25 cellular contexts compared by ENCODE assay signal in genomic region chr6:52617087-52617486, GRCh38. TPM values are rescaled to one million over a fixed set of nuclear protein-coding genes. Genes with fewer than 3 reads are reported as not detected.
DNase-seq lines count a peak whose midpoint lies in the region; ATAC-seq and TF ChIP-seq lines count a peak whose summit lies in the region.
"Had no signal": no experiment of that assay in that cellular context is flagged by ENCODE, and none has a peak within 500 bp of the region (broad histone marks: within the 10 kb centered on the region; RNA-seq: fewer than 3 reads in every experiment).

No MANE protein-coding gene starts in this region.

- H4K20me1 ChIP-seq in Karpas-422 (ENCODE audit: insufficient read depth, low read depth, low read length): no peaks in the 10 kb centered on the region

- H3K9me2 ChIP-seq in Karpas-422 (replicated peaks; ENCODE audit: insufficient read depth, low read length): no peaks in the 10 kb centered on the region

- TF ChIP-seq CTCF in astrocyte of the spinal cord (IDR thresholded peaks at IDR 0.05; ENCODE audit: low read depth, low read length) (no peak), mucosa of descending colon (IDR thresholded peaks at IDR 0.05) (no peak)

- H3K27me3 ChIP-seq in ACC112 (ENCODE audit: insufficient read depth, low read length): no peaks in the 10 kb centered on the region
- no peaks in the 10 kb centered on the region for H3K27me3 ChIP-seq in MG63
- H3K27me3 ChIP-seq in Karpas-422 (ENCODE audit: low read length): no peaks in the 10 kb centered on the region
- H3K27me3 ChIP-seq: esophagus squamous epithelium, gastroesophageal sphincter, sigmoid colon had no signal

- no peaks in the 10 kb centered on the region for H3K79me2 ChIP-seq in ACC112 (ENCODE audit: control insufficient read depth, insufficient read depth, low read length, unreplicated experiment)
- H3K79me2 ChIP-seq in Karpas-422 (ENCODE audit: low read length): no peaks in the 10 kb centered on the region

- H3K4me2 ChIP-seq in Karpas-422 (ENCODE audit: low read depth, low read length, poor library complexity, severe bottlenecking): no peak overlapping the region

- no peak overlapping the region for H3K9ac ChIP-seq in Karpas-422 (ENCODE audit: low read length)

- in situ Hi-C loops in astrocyte of the spinal cord (cut with HindIII; ENCODE audit: low sequenced_read_pairs): no loop called here

- intact Hi-C loops in mucosa of descending colon (cut with DNase I, micrococcal nuclease): no loop called here

- H2AFZ ChIP-seq in ACC112 (ENCODE audit: low read length, unreplicated experiment): peak overlapping the region; percentile 65
- H2AFZ ChIP-seq in Karpas-422 (ENCODE audit: low read length): no peak overlapping the region

- ATAC-seq in mucosa of descending colon: peak; percentile 74
- no peak for ATAC-seq in GM19463 (IDR thresholded peaks at IDR 0.05; ENCODE audit: unreplicated experiment)
- ATAC-seq in GM21526 (IDR thresholded peaks at IDR 0.05; ENCODE audit: low FRiP score, unreplicated experiment): no peak
- ATAC-seq: gastroesophageal sphincter had no signal

- H3K9me3 ChIP-seq in MG63: no peaks in the 10 kb centered on the region
- H3K9me3 ChIP-seq in mucosa of descending colon: no peaks in the 10 kb centered on the region
- no peaks in the 10 kb centered on the region for H3K9me3 ChIP-seq in Karpas-422 (ENCODE audit: low read length)
- H3K9me3 ChIP-seq: esophagus squamous epithelium, gastroesophageal sphincter, sigmoid colon had no signal

- H3K36me3 ChIP-seq in ACC112 (ENCODE audit: insufficient read depth, low read length) (no peaks in the 10 kb centered on the region), MG63 (no peaks in the 10 kb centered on the region), mucosa of descending colon (ENCODE audit: low read depth) (no peaks in the 10 kb centered on the region), Karpas-422 (ENCODE audit: insufficient read depth, low read length) (no peaks in the 10 kb centered on the region)
- H3K36me3 ChIP-seq: esophagus squamous epithelium, gastroesophageal sphincter, sigmoid colon had no signal

- H3K4me3 ChIP-seq in ACC112 (ENCODE audit: low read depth, low read length) (peak overlapping the region; percentile 36; the same call in 1 of the 2 replicates), MG63 (no peak overlapping the region), astrocyte of the spinal cord (ENCODE audit: low read depth, low read length) (no peak overlapping the region), mucosa of descending colon (no peak overlapping the region), Karpas-422 (ENCODE audit: low read length) (no peak overlapping the region)
- H3K4me3 ChIP-seq: esophagus squamous epithelium, gastroesophageal sphincter, sigmoid colon had no signal

- peak; percentile 70 for DNase-seq in MG63
- peak; percentile 34 for DNase-seq in astrocyte of the spinal cord (ENCODE audit: low read depth, low spot score)
- no peak for DNase-seq in mucosa of descending colon
- no peak for DNase-seq in NCI-H524 treated with DMSO at 0.1 percent for 48 hours (lab: John Stamatoyannopoulos, UW)
- no peak for DNase-seq in Karpas-422
- DNase-seq: 8988T; activated CD4-positive, alpha-beta T cell treated with anti-CD3 and anti-CD28 coated beads for 48 hours; activated naive CD4-positive, alpha-beta T cell treated with anti-CD3 and anti-CD28 coated beads for 36 hours; activated T-cell treated with anti-CD3 and anti-CD28 coated beads, Interleukin-2, amount 50 U/mL, for 48 hours; CD8-positive, alpha-beta memory T cell; endodermal cell; esophagus squamous epithelium; GF-D8; H7; hypothalamus; NCI-H2081; NCI-H446 treated with DMSO at 0.1 percent for 48 hours; NK-92 treated with Interleukin-12 subunit alpha and Interleukin-12 subunit beta, amount 100 ng/mL, for 24 hours; sigmoid colon; trophoblast cell had no signal

- H3K4me1 ChIP-seq in ACC112 (ENCODE audit: control insufficient read depth, insufficient read depth, low read length, unreplicated experiment): peaks cover 46% of the 10 kb centered on the region
- no peaks in the 10 kb centered on the region for H3K4me1 ChIP-seq in mucosa of descending colon (ENCODE audit: low read depth)
- H3K4me1 ChIP-seq in Karpas-422 (ENCODE audit: low read length): no peaks in the 10 kb centered on the region
- H3K4me1 ChIP-seq: gastroesophageal sphincter, sigmoid colon had no signal

- H3K27ac ChIP-seq in ACC112 (ENCODE audit: low read depth, low read length) (peak overlapping the region; percentile 66), Karpas-422 (ENCODE audit: low read length) (no peak overlapping the region)
- H3K27ac ChIP-seq: esophagus squamous epithelium, gastroesophageal sphincter, HL-60, sigmoid colon had no signal

RNA-seq across cellular contexts. Expression of gene TRAM2, which starts 40.2 kb away (rescaled TPM):
- total RNA-seq in MG63 (2014; rRNA removed; shearing (Covaris generic); ENCODE audit: low replicate concordance): 206 and 243 TPM in 2 replicates
- total RNA-seq in mucosa of descending colon: 10 to 100 TPM; 20.3 to 25.0 (median 24.1) TPM
- 19.3 and 24.1 TPM in 2 replicates for total RNA-seq in Karpas-422 (2014; rRNA removed; shearing (Covaris generic); ENCODE audit: low replicate concordance)

RNA-seq across cellular contexts. Expression of gene TMEM14A, which starts 53.8 kb away (rescaled TPM):
- total RNA-seq in MG63 (2014; rRNA removed; shearing (Covaris generic); ENCODE audit: low replicate concordance): 279 and 387 TPM in 2 replicates
- 10 to 100 TPM; 14.1 to 18.5 (median 17.7) TPM for total RNA-seq in mucosa of descending colon
- total RNA-seq in Karpas-422 (2014; rRNA removed; shearing (Covaris generic); ENCODE audit: low replicate concordance): 23.7 and 61.3 TPM in 2 replicates

Comparison
In these comparisons a context has a peak if more than half of its experiments do, and no peak if none do; other contexts are left out.
1. DNase-seq: peak in MG63 (single experiment) and astrocyte of the spinal cord (single experiment); none in mucosa of descending colon (0 of 3), NCI-H524 treated with DMSO at 0.1 percent for 48 hours (single experiment) and Karpas-422 (single experiment).